In genomic region chr17:74329378-74329777, GRCh38 we compare ENCODE assay signal across 20 cellular contexts. TPM values are rescaled to one million over a fixed set of nuclear protein-coding genes. Genes with fewer than 3 reads are reported as not detected.
DNase-seq lines count a peak whose midpoint lies in the region; ATAC-seq and TF ChIP-seq lines count a peak whose summit lies in the region.
"Had no signal": no experiment of that assay in that cellular context is flagged by ENCODE, and none has a peak within 500 bp of the region (broad histone marks: within the 10 kb centered on the region; RNA-seq: fewer than 3 reads in every experiment).

No MANE protein-coding gene starts in this region.

- H3K4me1 ChIP-seq in endodermal cell (ENCODE audit: control insufficient read depth, insufficient read depth, low read length), result peaks cover 10% of the 10 kb centered on the region

- H3K27me3 ChIP-seq in endodermal cell (ENCODE audit: control insufficient read depth, insufficient read depth, low read length, poor library complexity, severe bottlenecking), result peaks cover 30% of the 10 kb centered on the region
- H3K27me3 ChIP-seq: Peyer's patch had no signal

- no peak for ATAC-seq in T-helper 17 cell
- no peak for ATAC-seq in stimulated activated effector memory CD8-positive, alpha-beta T cell treated with anti-CD3 and anti-CD28 coated beads, Interleukin-12 subunit alpha, Interleukin-12 subunit beta, amount 100 ng/mL, for 72 hours
- ATAC-seq: CD8-positive, alpha-beta T cell; GM23338 had no signal

- peak overlapping the region; percentile 65 for H3K27ac Mint-ChIP-seq in activated naive CD4-positive, alpha-beta T cell treated with anti-CD3 and anti-CD28 coated beads, Interleukin-2, amount 10 ng/mL, durations not matched to agents 7 days and 5 days
- H3K27ac Mint-ChIP-seq in T-helper 17 cell, result peak overlapping the region; percentile 17
- peak overlapping the region; percentile 1 for H3K27ac Mint-ChIP-seq in endodermal cell
- peak overlapping the region; percentile 78 for H3K27ac Mint-ChIP-seq in stimulated activated effector memory CD8-positive, alpha-beta T cell treated with anti-CD3 and anti-CD28 coated beads, Interleukin-12 subunit alpha, Interleukin-12 subunit beta, amount 100 ng/mL, for 72 hours
- H3K27ac Mint-ChIP-seq: CD8-positive, alpha-beta T cell; GM23338 had no signal

- H3K4me3 Mint-ChIP-seq in activated naive CD4-positive, alpha-beta T cell treated with anti-CD3 and anti-CD28 coated beads, Interleukin-2, amount 10 ng/mL, durations not matched to agents 7 days and 5 days, result no peak overlapping the region
- H3K4me3 Mint-ChIP-seq in T-helper 17 cell (peak overlapping the region; percentile 28), endodermal cell (no peak overlapping the region)
- no peak overlapping the region for H3K4me3 Mint-ChIP-seq in stimulated activated effector memory CD8-positive, alpha-beta T cell treated with anti-CD3 and anti-CD28 coated beads, Interleukin-12 subunit alpha, Interleukin-12 subunit beta, amount 100 ng/mL, for 72 hours
- H3K4me3 Mint-ChIP-seq: CD8-positive, alpha-beta T cell; GM23338 had no signal

- H3K9ac ChIP-seq in endodermal cell (ENCODE audit: extremely low read depth, low read length, poor library complexity, severe bottlenecking), result no peak overlapping the region
- H3K9ac ChIP-seq: KMS-11 had no signal

- no peaks in the 10 kb centered on the region for H3K9me3 ChIP-seq in T-helper 17 cell (ENCODE audit: control insufficient read depth, low read length, poor library complexity, severe bottlenecking)
- no peaks in the 10 kb centered on the region for H3K9me3 ChIP-seq in endodermal cell (ENCODE audit: control insufficient read depth, low read length)
- H3K9me3 ChIP-seq: Peyer's patch had no signal

- DNase-seq in activated naive CD4-positive, alpha-beta T cell treated with anti-CD3 and anti-CD28 coated beads, Interleukin-2, amount 10 ng/mL, durations not matched to agents 7 days and 5 days, result no peak
- DNase-seq in activated naive CD4-positive, alpha-beta T cell treated with anti-CD3 and anti-CD28 coated beads, Interleukin-2, amount 50 U/mL, for 16 hours, result no peak
- DNase-seq in T-helper 17 cell (no peak), endodermal cell (no peak), NCI-H2081 (lab: John Stamatoyannopoulos, UW) (no peak), NCI-H1048 (lab: John Stamatoyannopoulos, UW) (no peak), NCI-H146 treated with DMSO at 0.1 percent for 48 hours (lab: John Stamatoyannopoulos, UW; ENCODE audit: unreplicated experiment) (no peak)
- DNase-seq in stimulated activated effector memory CD8-positive, alpha-beta T cell treated with anti-CD3 and anti-CD28 coated beads, Interleukin-12 subunit alpha, Interleukin-12 subunit beta, amount 100 ng/mL, for 72 hours (ENCODE audit: low spot score in 2 of 2), result no peak
- DNase-seq: AML-193, DND-41, GDM1, NCI-H1930, Peyer's patch, SHP77 had no signal

- peaks cover 4% of the 10 kb centered on the region for H3K36me3 Mint-ChIP-seq in activated naive CD4-positive, alpha-beta T cell treated with anti-CD3 and anti-CD28 coated beads, Interleukin-2, amount 10 ng/mL, durations not matched to agents 7 days and 5 days
- peaks cover 2% of the 10 kb centered on the region for H3K36me3 Mint-ChIP-seq in T-helper 17 cell (ENCODE audit: low read depth)
- H3K36me3 Mint-ChIP-seq in endodermal cell (ENCODE audit: low read depth), result no peaks in the 10 kb centered on the region
- no peaks in the 10 kb centered on the region for H3K36me3 Mint-ChIP-seq in stimulated activated effector memory CD8-positive, alpha-beta T cell treated with anti-CD3 and anti-CD28 coated beads, Interleukin-12 subunit alpha, Interleukin-12 subunit beta, amount 100 ng/mL, for 72 hours
- H3K36me3 Mint-ChIP-seq: CD8-positive, alpha-beta T cell had no signal

- TF ChIP-seq CTCF in endodermal cell (conservative IDR thresholded peaks at IDR 0.05), result no peak

- H3K27me3 Mint-ChIP-seq in activated naive CD4-positive, alpha-beta T cell treated with anti-CD3 and anti-CD28 coated beads, Interleukin-2, amount 10 ng/mL, durations not matched to agents 7 days and 5 days, result peaks cover 68% of the 10 kb centered on the region
- H3K27me3 Mint-ChIP-seq in T-helper 17 cell, result no peaks in the 10 kb centered on the region
- H3K27me3 Mint-ChIP-seq in endodermal cell (ENCODE audit: insufficient read depth), result peaks cover 44% of the 10 kb centered on the region

- WGBS in endodermal cell (ENCODE audit: insufficient coverage in 1 of 2, insufficient read length in 1 of 2), 2 experiments, result 93 to 97% methylated on average over 3 of the region's 3 CpGs

- CTCF ChIA-PET in activated naive CD4-positive, alpha-beta T cell treated with anti-CD3 and anti-CD28 coated beads, Interleukin-2, amount 10 ng/mL, durations not matched to agents 7 days and 5 days (lab: Charles Lee), result interaction anchor here (0.6 to 1.5 kb wide), 3 partner anchors 14 to 45 kb away, joined by 3 to 4 read pairs (median 3); no protein-coding TSS in a partner anchor

- H3K27ac ChIP-seq in endodermal cell (ENCODE audit: low read depth, low read length), result no peak overlapping the region
- H3K27ac ChIP-seq: KMS-11, Peyer's patch had no signal

- no peak overlapping the region for H3K4me3 ChIP-seq in endodermal cell (ENCODE audit: low read length)
- H3K4me3 ChIP-seq: GM23338, Peyer's patch had no signal

- H3K4me1 Mint-ChIP-seq in activated naive CD4-positive, alpha-beta T cell treated with anti-CD3 and anti-CD28 coated beads, Interleukin-2, amount 10 ng/mL, durations not matched to agents 7 days and 5 days, result peaks cover 53% of the 10 kb centered on the region
- H3K4me1 Mint-ChIP-seq in T-helper 17 cell (peaks cover 20% of the 10 kb centered on the region), endodermal cell (peaks cover 25% of the 10 kb centered on the region)
- peaks cover 32% of the 10 kb centered on the region for H3K4me1 Mint-ChIP-seq in stimulated activated effector memory CD8-positive, alpha-beta T cell treated with anti-CD3 and anti-CD28 coated beads, Interleukin-12 subunit alpha, Interleukin-12 subunit beta, amount 100 ng/mL, for 72 hours

- H3K9me3 Mint-ChIP-seq in activated naive CD4-positive, alpha-beta T cell treated with anti-CD3 and anti-CD28 coated beads, Interleukin-2, amount 10 ng/mL, durations not matched to agents 7 days and 5 days, result no peaks in the 10 kb centered on the region
- H3K9me3 Mint-ChIP-seq in endodermal cell, result no peaks in the 10 kb centered on the region
- H3K9me3 Mint-ChIP-seq in stimulated activated effector memory CD8-positive, alpha-beta T cell treated with anti-CD3 and anti-CD28 coated beads, Interleukin-12 subunit alpha, Interleukin-12 subunit beta, amount 100 ng/mL, for 72 hours, result no peaks in the 10 kb centered on the region
- H3K9me3 Mint-ChIP-seq: CD8-positive, alpha-beta T cell; GM23338 had no signal

- H3K36me3 ChIP-seq in endodermal cell (ENCODE audit: control insufficient read depth, insufficient read depth, low read length), result no peaks in the 10 kb centered on the region
- H3K36me3 ChIP-seq: Peyer's patch had no signal

RNA-seq across cellular contexts. Expression of gene KIF19, which starts 3.4 kb away (rescaled TPM):
- 1 to 10 TPM; 2.3 to 2.8 TPM for total RNA-seq in T-helper 17 cell
- 1 to 10 TPM in 1 of 2 donors, under 1 TPM in 1; 0.27 to 2.4 TPM for total RNA-seq in endodermal cell
- 3.7 TPM for polyA plus RNA-seq in endodermal cell (2013, experiment 1 of 2)
- polyA plus RNA-seq in endodermal cell (2013, experiment 2 of 2), result 3.4 TPM
- total RNA-seq: A673, MCF 10A, NCI-H460 had no signal

RNA-seq across cellular contexts. Expression of gene BTBD17, which starts 32.3 kb away (rescaled TPM):
- total RNA-seq in T-helper 17 cell, result not detected
- total RNA-seq in endodermal cell, result under 1 TPM in 1 of 2 donors, not detected in 1; 0.18 TPM
- 14.0 TPM for polyA plus RNA-seq in endodermal cell (2013, experiment 1 of 2)
- polyA plus RNA-seq in endodermal cell (2013, experiment 2 of 2), result 12.0 TPM
- total RNA-seq: CD8-positive, alpha-beta T cell; MCF 10A; NCI-H460; Peyer's patch had no signal

RNA-seq across cellular contexts. Expression of gene GPR142, which starts 37.9 kb away (rescaled TPM):
- total RNA-seq in T-helper 17 cell (not detected), endodermal cell (under 1 TPM; 0.29 to 0.92 TPM)
- polyA plus RNA-seq in endodermal cell (2013, experiment 1 of 2), result 0.21 TPM
- polyA plus RNA-seq in endodermal cell (2013, experiment 2 of 2), result not detected
- total RNA-seq: CD8-positive, alpha-beta T cell; GM23338; MCF 10A; NCI-H460 had no signal
- polyA plus RNA-seq: GM23338 had no signal

RNA-seq across cellular contexts. Expression of gene DNAI2, which starts 55.3 kb away (rescaled TPM):
- total RNA-seq in T-helper 17 cell, result 1 to 10 TPM; 4.1 to 4.2 TPM
- not detected for total RNA-seq in endodermal cell
- 0.89 TPM for polyA plus RNA-seq in endodermal cell (2013, experiment 1 of 2)
- 0.50 TPM for polyA plus RNA-seq in endodermal cell (2013, experiment 2 of 2)
- total RNA-seq: A673, GM23338, MCF 10A, NCI-H460, Peyer's patch had no signal

Comparison
In these comparisons a context has a peak if more than half of its experiments do, and no peak if none do; other contexts are left out.
1. H3K27ac Mint-ChIP-seq: peak in every context shown above with its lines; median percentile 78 in stimulated activated effector memory CD8-positive, alpha-beta T cell treated with anti-CD3 and anti-CD28 coated beads, Interleukin-12 subunit alpha, Interleukin-12 subunit beta, amount 100 ng/mL, for 72 hours; 65 in activated naive CD4-positive, alpha-beta T cell treated with anti-CD3 and anti-CD28 coated beads, Interleukin-2, amount 10 ng/mL, durations not matched to agents 7 days and 5 days; 17 in T-helper 17 cell; 1 in endodermal cell.